18 cellular contexts compared by ENCODE assay signal in the genomic region with DNA sequence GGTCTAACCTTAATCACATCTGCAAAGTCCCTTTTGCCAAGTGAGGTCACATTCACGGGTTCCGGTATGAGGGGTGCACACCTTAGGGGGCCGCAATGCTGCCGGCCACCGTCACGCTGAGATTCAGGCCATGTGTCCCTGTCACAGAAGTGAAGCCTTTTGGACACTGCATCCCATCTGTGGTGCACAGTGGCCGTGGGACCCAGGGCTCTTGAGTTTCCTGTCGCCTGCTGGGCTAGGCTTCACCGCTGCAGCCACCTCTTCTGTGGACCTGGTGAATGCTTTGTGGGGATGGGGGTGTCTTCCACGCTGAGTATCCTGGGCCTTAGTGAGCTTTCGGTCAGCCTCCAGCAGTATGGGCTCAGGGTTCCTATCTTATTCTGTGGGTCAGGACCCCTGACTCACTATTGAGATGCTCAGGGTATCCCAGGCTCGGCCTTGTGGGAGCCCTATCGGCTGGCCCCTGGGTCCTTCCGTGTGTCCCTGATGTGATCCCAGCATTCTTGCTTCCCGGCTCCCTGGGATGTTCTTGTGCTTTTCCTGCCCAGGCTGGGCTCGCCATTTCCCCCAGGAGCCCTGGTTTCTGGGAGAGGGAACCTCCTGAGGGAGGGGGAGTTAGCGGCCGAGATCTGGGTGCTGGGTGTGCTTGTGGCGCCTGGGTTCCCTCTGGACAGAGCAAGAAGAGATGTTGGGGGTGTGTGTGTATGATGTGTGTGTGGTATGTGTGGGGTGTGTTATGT.
"Had no signal": no experiment of that assay in that cellular context is flagged by ENCODE, and none has a peak within 500 bp of the region (broad histone marks: within the 10 kb centered on the region; RNA-seq: fewer than 3 reads in every experiment).

No MANE protein-coding gene starts in this region.

- H3K4me3 ChIP-seq: adrenal gland, breast epithelium, gastrocnemius medialis, heart left ventricle, left ventricle myocardium inferior, sigmoid colon, tibial nerve had no signal

- H3K36me3 ChIP-seq: adrenal gland, breast epithelium, gastrocnemius medialis, heart left ventricle, left ventricle myocardium inferior, sigmoid colon, tibial nerve had no signal

- H3K27me3 Mint-ChIP-seq: naive thymus-derived CD4-positive, alpha-beta T cell; stimulated activated naive CD8-positive, alpha-beta T cell treated with anti-CD3 and anti-CD28 coated beads, Interleukin-15, Interleukin-2, amounts not matched to agents 100 ng/mL and 50 ng/mL, for 24 hours had no signal

- H3K36me3 Mint-ChIP-seq: memory B cell; naive thymus-derived CD4-positive, alpha-beta T cell had no signal

- H3K27ac Mint-ChIP-seq: activated naive CD4-positive, alpha-beta T cell treated with anti-CD3 and anti-CD28 coated beads, Interleukin-2, amount 50 U/mL, for 72 hours; activated T-cell treated with anti-CD3 and anti-CD28 coated beads, Interleukin-2, amount 50 U/mL, for 72 hours; memory B cell; naive thymus-derived CD4-positive, alpha-beta T cell; stimulated activated naive CD8-positive, alpha-beta T cell treated with anti-CD3 and anti-CD28 coated beads, Interleukin-15, Interleukin-2, amounts not matched to agents 100 ng/mL and 50 ng/mL, for 24 hours had no signal

- H3K27me3 ChIP-seq: adrenal gland, breast epithelium, gastrocnemius medialis, heart left ventricle, sigmoid colon, tibial nerve had no signal

- H3K4me1 ChIP-seq: breast epithelium, parathyroid adenoma had no signal

- H3K9me3 ChIP-seq: adrenal gland, breast epithelium, gastrocnemius medialis, heart left ventricle, left ventricle myocardium inferior, sigmoid colon, tibial nerve had no signal

- H3K9me3 Mint-ChIP-seq: activated naive CD4-positive, alpha-beta T cell treated with anti-CD3 and anti-CD28 coated beads, Interleukin-2, amount 50 U/mL, for 72 hours; memory B cell; naive thymus-derived CD4-positive, alpha-beta T cell; stimulated activated naive CD8-positive, alpha-beta T cell treated with anti-CD3 and anti-CD28 coated beads, Interleukin-15, Interleukin-2, amounts not matched to agents 100 ng/mL and 50 ng/mL, for 24 hours had no signal

- H3K27ac ChIP-seq: adrenal gland, gastrocnemius medialis, heart left ventricle, left ventricle myocardium inferior, parathyroid adenoma, tibial nerve had no signal

- H3K4me3 Mint-ChIP-seq: activated T-cell treated with anti-CD3 and anti-CD28 coated beads, Interleukin-2, amount 50 U/mL, for 72 hours; memory B cell; naive thymus-derived CD4-positive, alpha-beta T cell; stimulated activated naive CD8-positive, alpha-beta T cell treated with anti-CD3 and anti-CD28 coated beads, Interleukin-15, Interleukin-2, amounts not matched to agents 100 ng/mL and 50 ng/mL, for 24 hours had no signal

- DNase-seq: activated effector memory CD4-positive, alpha-beta T cell treated with anti-CD3 and anti-CD28 coated beads, Interleukin-2, amount 50 U/mL, for 16 hours; activated T-cell treated with anti-CD3 and anti-CD28 coated beads, Interleukin-2, amount 50 U/mL, for 72 hours; adrenal gland; cerebellar nuclear complex; cortex of kidney; gastrocnemius medialis; heart left ventricle; kidney glomerular epithelial cell; left ventricle myocardium inferior; naive thymus-derived CD4-positive, alpha-beta T cell; sigmoid colon; SW 1271 had no signal
